ENCODE assay signal across 17 cellular contexts in the genomic region with DNA sequence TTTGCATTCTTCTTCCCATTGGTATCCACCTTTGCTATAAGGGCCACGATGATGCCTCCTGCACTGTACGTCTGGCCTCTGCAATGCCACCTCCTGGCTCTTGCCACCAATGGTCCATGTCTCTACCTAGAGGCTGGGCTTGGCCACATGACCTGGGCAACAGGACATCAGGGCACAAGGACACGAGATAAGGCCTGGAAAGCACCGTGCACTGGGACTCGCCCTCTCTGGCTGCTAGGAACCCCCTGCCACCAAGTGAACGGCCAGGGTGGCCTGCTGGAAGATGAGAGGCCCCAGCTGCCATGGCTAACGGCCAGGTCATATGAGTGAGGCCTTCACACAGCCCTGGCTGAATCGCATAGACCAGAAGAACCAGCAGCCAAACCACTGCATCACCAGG.
DNase-seq lines count a peak whose midpoint lies in the region; ATAC-seq, FAIRE-seq and TF ChIP-seq lines count a peak whose summit lies in the region.
"Had no signal": no experiment of that assay in that cellular context is flagged by ENCODE, and none has a peak within 500 bp of the region (broad histone marks: within the 10 kb centered on the region; RNA-seq: fewer than 3 reads in every experiment).

No MANE protein-coding gene starts in this region.

- no peak for TF ChIP-seq POLR2A in right lobe of liver (IDR thresholded peaks at IDR 0.05)

- H3K9me3 Mint-ChIP-seq in stimulated activated memory B cell treated with anti-CD40 and anti-IgM and Interleukin-4, amounts not matched to agents 10 μg/mL and 1 μg/mL and 100 μg/mL, for 72 hours = peaks cover 8% of the 10 kb centered on the region

- H3K36me3 ChIP-seq in bronchial epithelial cell (ENCODE audit: control insufficient read depth, insufficient read depth, low read length) (peaks cover 27% of the 10 kb centered on the region), right lobe of liver (no peaks in the 10 kb centered on the region)
- H3K36me3 ChIP-seq: BE2C, SJCRH30 had no signal

- no peak for TF ChIP-seq RAD21 in Ishikawa (IDR thresholded peaks at IDR 0.05; ENCODE audit: low read depth)

- peak; percentile 70 for FAIRE-seq in bronchial epithelial cell (lab: Jason Lieb, UNC)
- FAIRE-seq: D721Med, H54 had no signal

- in situ Hi-C loops in GM13977 (cut with MboI; ENCODE audit: low pct_unique_long_range_greater_than_20kb, low sequenced_read_pairs, unreplicated experiment) = no loop called here

- no peak overlapping the region for H3K4me3 Mint-ChIP-seq in stimulated activated memory B cell treated with anti-CD40 and anti-IgM and Interleukin-4, amounts not matched to agents 10 μg/mL and 1 μg/mL and 100 μg/mL, for 72 hours
- H3K4me3 Mint-ChIP-seq: CD4-positive, alpha-beta memory T cell had no signal

- peaks cover 18% of the 10 kb centered on the region for H3K36me3 Mint-ChIP-seq in stimulated activated memory B cell treated with anti-CD40 and anti-IgM and Interleukin-4, amounts not matched to agents 10 μg/mL and 1 μg/mL and 100 μg/mL, for 72 hours
- H3K36me3 Mint-ChIP-seq: CD4-positive, alpha-beta memory T cell had no signal

- H3K27me3 Mint-ChIP-seq in stimulated activated memory B cell treated with anti-CD40 and anti-IgM and Interleukin-4, amounts not matched to agents 10 μg/mL and 1 μg/mL and 100 μg/mL, for 72 hours = no peaks in the 10 kb centered on the region
- H3K27me3 Mint-ChIP-seq: CD4-positive, alpha-beta memory T cell had no signal

- no peaks in the 10 kb centered on the region for H3K27me3 ChIP-seq in bronchial epithelial cell (ENCODE audit: control insufficient read depth, insufficient read depth, low read length)
- H3K27me3 ChIP-seq in right lobe of liver = no peaks in the 10 kb centered on the region
- H3K27me3 ChIP-seq: BE2C, SJCRH30 had no signal

- TF ChIP-seq CTCF in bronchial epithelial cell (IDR thresholded peaks at IDR 0.05; ENCODE audit: insufficient read depth, low read length, severe bottlenecking) = no peak
- TF ChIP-seq CTCF in right lobe of liver (IDR thresholded peaks at IDR 0.05) = no peak
- TF ChIP-seq CTCF in GM13977 (IDR thresholded peaks at IDR 0.05; ENCODE audit: extremely low read depth, insufficient read depth, missing control alignments) = no peak

- H3K4me3 ChIP-seq in bronchial epithelial cell (ENCODE audit: low read depth, low read length) (no peak overlapping the region), right lobe of liver (no peak overlapping the region)
- H3K4me3 ChIP-seq: SJCRH30 had no signal

- peak; percentile 64 to 99 (median 90) for ATAC-seq in right lobe of liver
- no peak for ATAC-seq in stimulated activated memory B cell treated with anti-CD40 and anti-IgM and Interleukin-4, amounts not matched to agents 10 μg/mL and 1 μg/mL and 100 μg/mL, for 72 hours
- no peak for ATAC-seq in HG02852 (IDR thresholded peaks at IDR 0.05; ENCODE audit: unreplicated experiment)

- DNase-seq in bronchial epithelial cell (ENCODE audit: low read depth) = no peak
- peak; percentile 60 to 80 (median 74) for DNase-seq in right lobe of liver
- no peak for DNase-seq in NCI-H2107 (lab: John Stamatoyannopoulos, UW)
- DNase-seq in GM13977 (ENCODE audit: low spot score) = no peak
- DNase-seq: BE2C; CD4-positive, alpha-beta memory T cell; GF-D8; Kasumi-1; NCI-H187 treated with DMSO at 0.1 percent for 48 hours; NCI-H2171; NCI-H774; SJCRH30 had no signal

- H3K4me1 Mint-ChIP-seq in stimulated activated memory B cell treated with anti-CD40 and anti-IgM and Interleukin-4, amounts not matched to agents 10 μg/mL and 1 μg/mL and 100 μg/mL, for 72 hours = peaks cover 11% of the 10 kb centered on the region

- H3K4me1 ChIP-seq in right lobe of liver = no peaks in the 10 kb centered on the region
- H3K4me1 ChIP-seq: SJCRH30 had no signal

- H3K27ac ChIP-seq in right lobe of liver = no peak overlapping the region
- H3K27ac ChIP-seq: SJCRH30 had no signal

- H3K9me3 ChIP-seq in right lobe of liver = no peaks in the 10 kb centered on the region
- H3K9me3 ChIP-seq: BE2C had no signal

- H3K27ac Mint-ChIP-seq in stimulated activated memory B cell treated with anti-CD40 and anti-IgM and Interleukin-4, amounts not matched to agents 10 μg/mL and 1 μg/mL and 100 μg/mL, for 72 hours = peak overlapping the region; percentile 53
- H3K27ac Mint-ChIP-seq: CD4-positive, alpha-beta memory T cell had no signal

- intact Hi-C loops in right lobe of liver (cut with DNase I) = no loop called here

- TF ChIP-seq EP300 in Ishikawa (IDR thresholded peaks at IDR 0.05; ENCODE audit: borderline replicate concordance) = no peak

- 40% methylated on average over 5 of the region's 8 CpGs for WGBS in right lobe of liver (ENCODE audit: insufficient coverage, low coverage, low lambda C conversion rate, missing lambda C conversion rate)

TF ChIP-seq in Ishikawa, 13 proteins besides CTCF, POLR2A, EP300 and RAD21:
- TF ChIP-seq, protein P1, sequence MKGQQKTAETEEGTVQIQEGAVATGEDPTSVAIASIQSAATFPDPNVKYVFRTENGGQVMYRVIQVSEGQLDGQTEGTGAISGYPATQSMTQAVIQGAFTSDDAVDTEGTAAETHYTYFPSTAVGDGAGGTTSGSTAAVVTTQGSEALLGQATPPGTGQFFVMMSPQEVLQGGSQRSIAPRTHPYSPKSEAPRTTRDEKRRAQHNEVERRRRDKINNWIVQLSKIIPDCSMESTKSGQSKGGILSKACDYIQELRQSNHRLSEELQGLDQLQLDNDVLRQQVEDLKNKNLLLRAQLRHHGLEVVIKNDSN (IDR thresholded peaks at IDR 0.05) = 0 out of 2 replicates have a peak, but pooled peaks have one; percentile 18
- TF ChIP-seq EGR1 (IDR thresholded peaks at IDR 0.05) = no peak

Comparison
In these comparisons a context has a peak if more than half of its experiments do, and no peak if none do; other contexts are left out.
1. DNase-seq: peak in right lobe of liver (3 of 3); none in bronchial epithelial cell (single experiment), NCI-H2107 (single experiment) and GM13977 (single experiment).
2. ATAC-seq: peak in right lobe of liver (4 of 4); none in stimulated activated memory B cell treated with anti-CD40 and anti-IgM and Interleukin-4, amounts not matched to agents 10 μg/mL and 1 μg/mL and 100 μg/mL, for 72 hours (single experiment) and HG02852 (single experiment).